ENCODE assay signal across 8 cellular contexts in genomic region chr9:125513634-125514413, GRCh38.
DNase-seq lines count a peak whose midpoint lies in the region; ATAC-seq and TF ChIP-seq lines count a peak whose summit lies in the region.

No MANE protein-coding gene starts in this region.

- no peak overlapping the region for H3K4me3 Mint-ChIP-seq in activated naive CD4-positive, alpha-beta T cell treated with anti-CD3 and anti-CD28 coated beads for 36 hours
- H3K4me3 Mint-ChIP-seq in T-helper 17 cell, result peak overlapping the region; percentile 91

- no peaks in the 10 kb centered on the region for H3K27me3 Mint-ChIP-seq in activated naive CD4-positive, alpha-beta T cell treated with anti-CD3 and anti-CD28 coated beads for 36 hours (ENCODE audit: low read depth)
- H3K27me3 Mint-ChIP-seq in T-helper 17 cell, result no peaks in the 10 kb centered on the region

- no peak overlapping the region for H3K27ac Mint-ChIP-seq in activated naive CD4-positive, alpha-beta T cell treated with anti-CD3 and anti-CD28 coated beads for 36 hours
- H3K27ac Mint-ChIP-seq in T-helper 17 cell, result peak overlapping the region; percentile 67

- no peaks in the 10 kb centered on the region for H3K36me3 ChIP-seq in esophagus squamous epithelium

- WGBS in esophagus squamous epithelium, 2 donors, result 21 to 38% methylated on average over 14 of the region's 14 CpGs

- TF ChIP-seq CTCF in esophagus squamous epithelium (IDR thresholded peaks at IDR 0.05), result no peak

- peak; percentile 81 for ATAC-seq in HG03064 (IDR thresholded peaks at IDR 0.05; ENCODE audit: low read depth, unreplicated experiment)
- peak; percentile 65 for ATAC-seq in T-helper 17 cell

- peak; percentile 52 for DNase-seq in activated naive CD4-positive, alpha-beta T cell treated with anti-CD3 and anti-CD28 coated beads for 36 hours
- no peak for DNase-seq in activated naive CD4-positive, alpha-beta T cell (lab: John Stamatoyannopoulos, UW)
- no peak for DNase-seq in T-helper 17 cell
- no peak for DNase-seq in esophagus squamous epithelium (lab: John Stamatoyannopoulos, UW)
- DNase-seq in renal cortical epithelial cell (ENCODE audit: low read depth), result peak; percentile 91
- DNase-seq in NCI-H2227 (lab: John Stamatoyannopoulos, UW; ENCODE audit: unreplicated experiment), result no peak
- no peak for DNase-seq in DMS79 (lab: John Stamatoyannopoulos, UW)

- intact Hi-C loops in activated naive CD4-positive, alpha-beta T cell treated with anti-CD3 and anti-CD28 coated beads for 36 hours (cut with micrococcal nuclease), result loop anchor here (1.0 kb wide), 1 partner anchor 7 kb away; no protein-coding TSS in a partner anchor
- intact Hi-C loops in esophagus squamous epithelium (cut with DNase I), result no loop called here

- H3K4me1 Mint-ChIP-seq in activated naive CD4-positive, alpha-beta T cell treated with anti-CD3 and anti-CD28 coated beads for 36 hours (ENCODE audit: low read depth), result peaks cover 14% of the 10 kb centered on the region
- H3K4me1 Mint-ChIP-seq in T-helper 17 cell, result peaks cover 15% of the 10 kb centered on the region

- TF ChIP-seq POLR2A in esophagus squamous epithelium (IDR thresholded peaks at IDR 0.05), result no peak

- H3K27ac ChIP-seq in esophagus squamous epithelium, result peak overlapping the region; percentile 37 to 72 (median 65)

- no peaks in the 10 kb centered on the region for H3K9me3 ChIP-seq in T-helper 17 cell (ENCODE audit: control insufficient read depth, low read length, poor library complexity, severe bottlenecking)
- H3K9me3 ChIP-seq in esophagus squamous epithelium, result no peaks in the 10 kb centered on the region

- H3K4me3 ChIP-seq in esophagus squamous epithelium, result peak overlapping the region; percentile 14 to 54 (median 37)

- H3K27me3 ChIP-seq in esophagus squamous epithelium, result no peaks in the 10 kb centered on the region

- CTCF ChIA-PET in activated naive CD4-positive, alpha-beta T cell treated with anti-CD3 and anti-CD28 coated beads for 36 hours (lab: Charles Lee), result interaction anchor here (0.7 to 1.5 kb wide), 6 partner anchors 8 to 151 kb away, joined by 3 to 4 read pairs (median 4); no protein-coding TSS in a partner anchor

- peaks cover 1% of the 10 kb centered on the region for H3K36me3 Mint-ChIP-seq in activated naive CD4-positive, alpha-beta T cell treated with anti-CD3 and anti-CD28 coated beads for 36 hours (ENCODE audit: low read depth)
- H3K36me3 Mint-ChIP-seq in T-helper 17 cell (ENCODE audit: low read depth), result no peaks in the 10 kb centered on the region

- H3K4me1 ChIP-seq in esophagus squamous epithelium, result peaks cover 12 to 77% (median 31%) of the 10 kb centered on the region in 3 donors

- H3K9me3 Mint-ChIP-seq in activated naive CD4-positive, alpha-beta T cell treated with anti-CD3 and anti-CD28 coated beads for 36 hours, result no peaks in the 10 kb centered on the region

Comparison
In these comparisons a context has a peak if more than half of its experiments do, and no peak if none do; other contexts are left out.
1. DNase-seq: peak in activated naive CD4-positive, alpha-beta T cell treated with anti-CD3 and anti-CD28 coated beads for 36 hours (single experiment) and renal cortical epithelial cell (single experiment); none in activated naive CD4-positive, alpha-beta T cell (0 of 4), T-helper 17 cell (0 of 3), esophagus squamous epithelium (single experiment), NCI-H2227 (single experiment) and DMS79 (single experiment).